ENCODE assay signal across 20 cellular contexts in the genomic region with DNA sequence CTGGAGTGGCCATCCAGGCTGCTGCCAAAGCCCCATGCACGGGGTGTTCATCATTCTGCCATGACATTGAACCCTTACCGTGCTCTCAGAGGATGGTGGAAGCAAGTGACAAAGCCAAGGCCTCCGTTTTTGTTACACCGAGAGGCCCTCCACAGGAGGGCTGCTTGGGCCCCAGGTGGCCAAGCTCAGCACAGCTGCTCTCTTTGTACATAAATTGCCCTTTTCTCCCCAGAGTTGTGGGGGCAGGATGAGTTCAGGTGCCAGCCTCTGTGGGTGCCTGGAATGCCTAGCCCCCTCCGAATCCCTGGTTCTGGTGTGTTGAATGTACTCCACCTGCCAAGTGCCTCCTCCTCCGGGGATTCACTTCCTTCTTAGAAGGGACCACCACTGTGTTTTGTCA. TPM values are rescaled to one million over a fixed set of nuclear protein-coding genes. Genes with fewer than 3 reads are reported as not detected.
DNase-seq lines count a peak whose midpoint lies in the region; ATAC-seq and TF ChIP-seq lines count a peak whose summit lies in the region.
"Had no signal": no experiment of that assay in that cellular context is flagged by ENCODE, and none has a peak within 500 bp of the region (broad histone marks: within the 10 kb centered on the region; RNA-seq: fewer than 3 reads in every experiment).

No MANE protein-coding gene starts in this region.

- DNase-seq in activated T-cell treated with anti-CD3 and anti-CD28 coated beads, Interleukin-2, amount 50 U/mL, for 72 hours: no peak
- DNase-seq in activated T-cell treated with anti-CD3 and anti-CD28 coated beads for 4 hours: no peak
- no peak for DNase-seq in CD8-positive, alpha-beta memory T cell
- DNase-seq in WERI-Rb-1: no peak
- no peak for DNase-seq in neural crest cell (ENCODE audit: low read depth, low spot score)
- DNase-seq in neuronal stem cell (ENCODE audit: low spot score): no peak
- no peak for DNase-seq in right cardiac atrium
- DNase-seq: activated CD4-positive, alpha-beta memory T cell treated with anti-CD3 and anti-CD28 coated beads for 36 hours; KG1; kidney glomerular epithelial cell; NCI-H2081 treated with DMSO at 0.1 percent for 48 hours; stimulated activated CD4-positive, alpha-beta T cell treated with anti-CD3 and anti-CD28 coated beads, Interleukin-4, amount 100 ng/mL, for 1 hour; T-helper 1 cell had no signal

- H4K8ac ChIP-seq in neuronal stem cell (ENCODE audit: low read depth, low read length): no peak overlapping the region

- H3K79me1 ChIP-seq in neuronal stem cell (ENCODE audit: low read depth, low read length): no peaks in the 10 kb centered on the region

- no peak overlapping the region for H2AK5ac ChIP-seq in neuronal stem cell (ENCODE audit: low read depth, low read length)

- no peak overlapping the region for H3K4me2 ChIP-seq in neuronal stem cell (ENCODE audit: insufficient read depth, low read length, poor library complexity, severe bottlenecking)

- no peak for ATAC-seq in activated T-cell treated with anti-CD3 and anti-CD28 coated beads, Interleukin-2, amount 50 U/mL, for 72 hours (replicated peaks in 1 of 2)
- ATAC-seq in GM18511 (IDR thresholded peaks at IDR 0.05; ENCODE audit: unreplicated experiment) (no peak), right cardiac atrium (no peak)

- H4K91ac ChIP-seq in neuronal stem cell (ENCODE audit: low read depth, low read length, poor library complexity): no peak overlapping the region

- no peak overlapping the region for H3K4ac ChIP-seq in neuronal stem cell (ENCODE audit: low read length)

- no peak overlapping the region for H3K27ac Mint-ChIP-seq in activated T-cell treated with anti-CD3 and anti-CD28 coated beads, Interleukin-2, amount 50 U/mL, for 72 hours
- no peak overlapping the region for H3K27ac Mint-ChIP-seq in CD8-positive, alpha-beta memory T cell
- no peak overlapping the region for H3K27ac Mint-ChIP-seq in neural crest cell (ENCODE audit: unreplicated experiment)
- H3K27ac Mint-ChIP-seq: activated CD4-positive, alpha-beta memory T cell treated with anti-CD3 and anti-CD28 coated beads for 36 hours; memory B cell; progenitor cell of endocrine pancreas had no signal

- H3K9me3 ChIP-seq in CD8-positive, alpha-beta memory T cell (ENCODE audit: low read length): no peaks in the 10 kb centered on the region
- H3K9me3 ChIP-seq in WERI-Rb-1 (ENCODE audit: severe bottlenecking) (no peaks in the 10 kb centered on the region), neuronal stem cell (replicated peaks in 1 of 2; ENCODE audit: control insufficient read depth in 2 of 2, insufficient read depth in 1 of 2, low read depth in 1 of 2, low read length in 2 of 2) (no peaks in the 10 kb centered on the region), right cardiac atrium (ENCODE audit: control insufficient read depth, low read length) (no peaks in the 10 kb centered on the region)
- H3K9me3 ChIP-seq: vagina had no signal

- H3K4me3 Mint-ChIP-seq in activated T-cell treated with anti-CD3 and anti-CD28 coated beads, Interleukin-2, amount 50 U/mL, for 72 hours: peak overlapping the region; percentile 34 to 82
- peak overlapping the region in 6 of 7 donors; percentile 15 to 71 (median 52) for H3K4me3 Mint-ChIP-seq in CD8-positive, alpha-beta memory T cell
- peak overlapping the region; percentile 10 for H3K4me3 Mint-ChIP-seq in neural crest cell
- H3K4me3 Mint-ChIP-seq: memory B cell had no signal

- no peak overlapping the region for H2BK12ac ChIP-seq in neuronal stem cell (ENCODE audit: low read length)

- TF ChIP-seq CTCF in WERI-Rb-1 (IDR thresholded peaks at IDR 0.05; ENCODE audit: low read depth, low read length) (no peak), neural crest cell (conservative IDR thresholded peaks at IDR 0.05) (no peak)

- CTCF ChIA-PET in CD8-positive, alpha-beta memory T cell (lab: Charles Lee): no interaction called here

- H3K27me3 ChIP-seq in CD8-positive, alpha-beta memory T cell (ENCODE audit: insufficient read depth, low read length, poor library complexity, severe bottlenecking): no peaks in the 10 kb centered on the region
- H3K27me3 ChIP-seq in WERI-Rb-1 (ENCODE audit: insufficient read depth, low read depth, severe bottlenecking): no peaks in the 10 kb centered on the region
- peaks cover 0 to 32% (median 3%) of the 10 kb centered on the region in 3 experiments for H3K27me3 ChIP-seq in neuronal stem cell (ENCODE audit: control insufficient read depth in 3 of 3, insufficient read depth in 3 of 3, low read depth in 1 of 3, low read length in 3 of 3)
- no peaks in the 10 kb centered on the region for H3K27me3 ChIP-seq in right cardiac atrium (ENCODE audit: control insufficient read depth, insufficient read depth)
- H3K27me3 ChIP-seq: cardiac muscle cell, vagina had no signal

- H2AFZ ChIP-seq in neuronal stem cell (ENCODE audit: low read length): no peak overlapping the region

- H3K36me3 Mint-ChIP-seq in activated T-cell treated with anti-CD3 and anti-CD28 coated beads, Interleukin-2, amount 50 U/mL, for 72 hours (ENCODE audit: insufficient read depth in 2 of 2): no peaks in the 10 kb centered on the region
- H3K36me3 Mint-ChIP-seq in CD8-positive, alpha-beta memory T cell: no peaks in the 10 kb centered on the region
- no peaks in the 10 kb centered on the region for H3K36me3 Mint-ChIP-seq in neural crest cell (ENCODE audit: low read depth)
- H3K36me3 Mint-ChIP-seq: activated CD4-positive, alpha-beta memory T cell treated with anti-CD3 and anti-CD28 coated beads for 36 hours; memory B cell had no signal

- H3K4me1 Mint-ChIP-seq in activated T-cell treated with anti-CD3 and anti-CD28 coated beads, Interleukin-2, amount 50 U/mL, for 72 hours (ENCODE audit: low read depth): peaks cover 30% of the 10 kb centered on the region
- H3K4me1 Mint-ChIP-seq in CD8-positive, alpha-beta memory T cell: peaks cover 15 to 18% (median 15%) of the 10 kb centered on the region in 3 donors
- H3K4me1 Mint-ChIP-seq in neural crest cell: peaks cover 38% of the 10 kb centered on the region

- no peaks in the 10 kb centered on the region for H3K36me3 ChIP-seq in CD8-positive, alpha-beta memory T cell (ENCODE audit: insufficient read depth, low read length)
- H3K36me3 ChIP-seq in WERI-Rb-1 (no peaks in the 10 kb centered on the region), neuronal stem cell (replicated peaks in 1 of 2; ENCODE audit: control insufficient read depth in 2 of 2, insufficient read depth in 2 of 2, low read length in 2 of 2) (no peaks in the 10 kb centered on the region)
- H3K36me3 ChIP-seq: cardiac muscle cell, vagina had no signal

- H3K27me3 Mint-ChIP-seq in activated T-cell treated with anti-CD3 and anti-CD28 coated beads, Interleukin-2, amount 50 U/mL, for 72 hours (ENCODE audit: low read depth): peaks cover 11% of the 10 kb centered on the region
- H3K27me3 Mint-ChIP-seq in CD8-positive, alpha-beta memory T cell: peaks cover 4 to 14% of the 10 kb centered on the region in 2 donors
- H3K27me3 Mint-ChIP-seq in neural crest cell (ENCODE audit: low read depth): peaks cover 7% of the 10 kb centered on the region

- no peak overlapping the region for H3K23ac ChIP-seq in neuronal stem cell (ENCODE audit: low read depth, low read length, poor library complexity)

- no peak overlapping the region for H2BK5ac ChIP-seq in neuronal stem cell (ENCODE audit: low read length)

- H3K4me3 ChIP-seq in CD8-positive, alpha-beta memory T cell (ENCODE audit: low read length): no peak overlapping the region
- H3K4me3 ChIP-seq in WERI-Rb-1 (ENCODE audit: low read depth, low read length) (no peak overlapping the region), neuronal stem cell (ENCODE audit: low read length in 2 of 2) (no peak overlapping the region), right cardiac atrium (ENCODE audit: low read length) (no peak overlapping the region)
- H3K4me3 ChIP-seq: cardiac muscle cell had no signal

- H2BK120ac ChIP-seq in neuronal stem cell (ENCODE audit: low read depth, low read length): no peak overlapping the region

- no CpG with 5 or more reads among the region's 6 CpGs for WGBS in neuronal stem cell (ENCODE audit: extremely low coverage in 2 of 2, insufficient read length in 2 of 2, insufficient replicate concordance in 1 of 2), 2 donors
- WGBS in right cardiac atrium: 84% methylated on average over 6 of the region's 6 CpGs

- H2BK15ac ChIP-seq in neuronal stem cell (ENCODE audit: low read length): no peak overlapping the region

- no peak overlapping the region for H3K14ac ChIP-seq in neuronal stem cell (ENCODE audit: low read length)

- no peaks in the 10 kb centered on the region for H3K9me3 Mint-ChIP-seq in activated T-cell treated with anti-CD3 and anti-CD28 coated beads, Interleukin-2, amount 50 U/mL, for 72 hours
- H3K9me3 Mint-ChIP-seq in CD8-positive, alpha-beta memory T cell: peaks cover 0 to 2% (median 0%) of the 10 kb centered on the region in 5 donors
- H3K9me3 Mint-ChIP-seq in neural crest cell: no peaks in the 10 kb centered on the region
- H3K9me3 Mint-ChIP-seq: activated CD4-positive, alpha-beta memory T cell treated with anti-CD3 and anti-CD28 coated beads for 36 hours; memory B cell had no signal

- H3K27ac ChIP-seq in CD8-positive, alpha-beta memory T cell (ENCODE audit: low read depth, low read length): no peak overlapping the region
- peak overlapping the region; percentile 93 for H3K27ac ChIP-seq in WERI-Rb-1
- no peak overlapping the region for H3K27ac ChIP-seq in neuronal stem cell (replicated peaks; ENCODE audit: low read length)
- H3K27ac ChIP-seq in right cardiac atrium (ENCODE audit: low read length): no peak overlapping the region
- H3K27ac ChIP-seq: cardiac muscle cell, VCaP had no signal

- POLR2A ChIA-PET in CD8-positive, alpha-beta memory T cell (lab: Charles Lee): no interaction called here

- H3K18ac ChIP-seq in neuronal stem cell (ENCODE audit: low read length): no peak overlapping the region

- no peak overlapping the region for H3K9ac ChIP-seq in neuronal stem cell (ENCODE audit: low read depth, low read length, poor library complexity)

- H3K4me1 ChIP-seq in CD8-positive, alpha-beta memory T cell (ENCODE audit: insufficient read depth, low read length): peaks cover 7% of the 10 kb centered on the region
- H3K4me1 ChIP-seq in neuronal stem cell (ENCODE audit: control insufficient read depth in 2 of 2, insufficient read depth in 1 of 2, low read depth in 1 of 2, low read length in 2 of 2): peaks cover 13% of the 10 kb centered on the region in 2 donors
- H3K4me1 ChIP-seq in right cardiac atrium (ENCODE audit: control insufficient read depth, insufficient read depth, low read length): no peaks in the 10 kb centered on the region

- intact Hi-C loops in right cardiac atrium (cut with DNase I): no loop called here

RNA-seq across cellular contexts. Expression of a gene that starts 7.1 kb away (rescaled TPM):
- 1 to 10 TPM; 1.4 to 1.5 TPM for total RNA-seq in activated T-cell treated with anti-CD3 and anti-CD28 coated beads, Interleukin-2, amount 50 U/mL, for 72 hours
- total RNA-seq in CD8-positive, alpha-beta memory T cell: under 1 TPM; 0.37 to 0.58 TPM
- polyA plus RNA-seq in CD8-positive, alpha-beta memory T cell: 0.09 TPM
- 2.7 and 3.1 TPM in 2 replicates for total RNA-seq in neural crest cell
- polyA plus RNA-seq in neuronal stem cell (2013, experiment 1 of 2): 0.82 TPM
- polyA plus RNA-seq in neuronal stem cell (2013, experiment 2 of 2): 0.90 TPM
- 10 to 100 TPM; 14.4 to 32.7 (median 28.7) TPM for total RNA-seq in right cardiac atrium
- 16.7 TPM for polyA plus RNA-seq in right cardiac atrium
- polyA plus RNA-seq: neural cell had no signal
